Comparison of ENCODE assay signal across 8 cellular contexts in the genomic region with DNA sequence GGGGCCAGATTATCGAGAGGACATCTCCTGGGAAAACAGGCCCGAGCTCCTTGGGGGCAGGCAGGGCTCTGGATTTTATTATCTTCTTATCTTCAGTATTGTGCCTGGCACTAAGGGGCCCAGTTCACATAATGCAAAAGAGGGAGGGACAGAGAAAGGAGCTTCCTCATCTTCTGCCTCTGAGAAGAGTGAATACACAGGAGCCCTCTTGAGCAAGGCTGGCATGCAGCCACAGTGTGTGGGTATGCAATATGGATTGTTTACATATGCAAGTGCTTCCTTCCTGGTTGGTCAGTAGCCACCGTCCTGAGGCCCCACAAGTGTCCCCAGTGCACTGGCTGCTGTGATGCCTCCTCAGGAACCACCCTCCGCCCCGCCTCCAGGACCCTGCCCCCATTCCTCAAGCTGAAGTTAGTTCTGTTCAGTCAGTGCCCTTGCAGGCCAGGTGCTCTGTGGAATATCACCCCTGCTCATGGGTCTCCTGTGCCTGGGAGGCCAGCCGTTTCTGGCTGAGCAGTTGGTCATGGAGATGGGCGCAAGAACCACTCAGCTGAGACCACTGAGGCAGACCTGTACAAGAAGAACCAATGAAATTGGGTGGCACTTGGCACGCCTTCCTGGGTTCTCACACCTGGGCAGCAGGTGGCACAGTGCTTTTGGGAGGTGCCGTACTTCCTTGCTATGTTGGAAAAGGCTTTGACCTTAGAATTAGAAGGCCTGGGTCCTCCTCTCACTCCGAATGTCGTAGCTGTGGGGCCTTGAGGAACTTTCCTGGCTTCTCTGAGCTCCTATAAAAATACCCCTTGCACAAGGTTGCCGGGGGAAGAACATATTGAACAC. TPM values are rescaled to one million over a fixed set of nuclear protein-coding genes. Genes with fewer than 3 reads are reported as not detected.
DNase-seq lines count a peak whose midpoint lies in the region; ATAC-seq and TF ChIP-seq lines count a peak whose summit lies in the region.

No MANE protein-coding gene starts in this region.

- DNase-seq in NCI-H2227 (lab: John Stamatoyannopoulos, UW; ENCODE audit: unreplicated experiment) = peak; percentile 5
- DNase-seq in NCI-H2227 treated with DMSO at 0.1 percent for 48 hours (lab: John Stamatoyannopoulos, UW) = no peak
- peak; percentile 50 for DNase-seq in SHP77 treated with DMSO at 0.1 percent for 48 hours (lab: John Stamatoyannopoulos, UW)
- DNase-seq in cardiac septum (ENCODE audit: low spot score) = peak; percentile 94
- DNase-seq in transverse colon = peak; percentile 84
- DNase-seq in ascending aorta (ENCODE audit: low spot score in 2 of 2) = no peak
- DNase-seq in suprapubic skin (ENCODE audit: low spot score in 2 of 2) = no peak

- H3K36me3 ChIP-seq in transverse colon = no peaks in the 10 kb centered on the region
- H3K36me3 ChIP-seq in ascending aorta = no peaks in the 10 kb centered on the region
- no peaks in the 10 kb centered on the region for H3K36me3 ChIP-seq in suprapubic skin

- in situ Hi-C loops in transverse colon (cut with MboI; ENCODE audit: low pct_ligation_motif_present in 1 of 4, low pct_unique_long_range_greater_than_20kb in 1 of 4, low sequenced_read_pairs in 3 of 4) = no loop called here

- TF ChIP-seq POLR2A in transverse colon (IDR thresholded peaks at IDR 0.05) = no peak
- peak in 1 of 2 donors; percentile 9 for TF ChIP-seq POLR2A in suprapubic skin (IDR thresholded peaks at IDR 0.05)

- intact Hi-C loops in cardiac septum (cut with DNase I) (no loop called here), transverse colon (cut with DNase I; ENCODE audit: low total_unique reads) (no loop called here), ascending aorta (cut with DNase I) (no loop called here)

- 30 to 39% methylated on average over 2 to 12 of the region's 12 CpGs for WGBS in transverse colon (ENCODE audit: low coverage in 1 of 2), 2 donors
- WGBS in suprapubic skin = 87% methylated on average over 8 of the region's 12 CpGs

- TF ChIP-seq EP300 in transverse colon (IDR thresholded peaks at IDR 0.05; ENCODE audit: low read depth) (no peak), suprapubic skin (IDR thresholded peaks at IDR 0.05) (no peak)

- H3K27ac ChIP-seq in transverse colon (peak overlapping the region in 3 of 4 donors; percentile 8 to 53 (median 25)), ascending aorta (no peak overlapping the region), suprapubic skin (no peak overlapping the region)

- H3K4me3 ChIP-seq in transverse colon = no peak overlapping the region
- H3K4me3 ChIP-seq in ascending aorta = no peak overlapping the region
- no peak overlapping the region for H3K4me3 ChIP-seq in suprapubic skin

- H3K27me3 ChIP-seq in transverse colon = no peaks in the 10 kb centered on the region
- H3K27me3 ChIP-seq in ascending aorta = no peaks in the 10 kb centered on the region
- H3K27me3 ChIP-seq in suprapubic skin = no peaks in the 10 kb centered on the region

- H3K9me3 ChIP-seq in transverse colon (no peaks in the 10 kb centered on the region), ascending aorta (no peaks in the 10 kb centered on the region), suprapubic skin (no peaks in the 10 kb centered on the region)

- no peak for TF ChIP-seq CTCF in transverse colon (IDR thresholded peaks at IDR 0.05)
- no peak for TF ChIP-seq CTCF in ascending aorta (IDR thresholded peaks at IDR 0.05)
- no peak for TF ChIP-seq CTCF in suprapubic skin (IDR thresholded peaks at IDR 0.05)

- H3K4me1 ChIP-seq in transverse colon (peaks cover 6 to 22% (median 15%) of the 10 kb centered on the region in 4 donors), ascending aorta (no peaks in the 10 kb centered on the region), suprapubic skin (peaks cover 6% of the 10 kb centered on the region)

- ATAC-seq in GM18519 (IDR thresholded peaks at IDR 0.05; ENCODE audit: low FRiP score, unreplicated experiment) = no peak

RNA-seq across cellular contexts. Expression of gene ACTN1, which starts 35.1 kb away (rescaled TPM):
- total RNA-seq in cardiac septum (346 TPM), transverse colon (100 to 1,000 TPM; 127 to 403 (median 197) TPM), ascending aorta (814 TPM), suprapubic skin (100 to 1,000 TPM in 2 of 4 donors, 10 to 100 TPM in 2; 76.8 to 117 (median 94.0) TPM)

Comparison
In these comparisons a context has a peak if more than half of its experiments do, and no peak if none do; other contexts are left out.
1. DNase-seq: peak in NCI-H2227 (single experiment), SHP77 treated with DMSO at 0.1 percent for 48 hours (single experiment), cardiac septum (single experiment) and transverse colon (single experiment); none in NCI-H2227 treated with DMSO at 0.1 percent for 48 hours (single experiment), ascending aorta (0 of 2) and suprapubic skin (0 of 2).
2. H3K27ac ChIP-seq: peak in transverse colon (3 of 4); none in ascending aorta (0 of 2) and suprapubic skin (single experiment).